In the genomic region with DNA sequence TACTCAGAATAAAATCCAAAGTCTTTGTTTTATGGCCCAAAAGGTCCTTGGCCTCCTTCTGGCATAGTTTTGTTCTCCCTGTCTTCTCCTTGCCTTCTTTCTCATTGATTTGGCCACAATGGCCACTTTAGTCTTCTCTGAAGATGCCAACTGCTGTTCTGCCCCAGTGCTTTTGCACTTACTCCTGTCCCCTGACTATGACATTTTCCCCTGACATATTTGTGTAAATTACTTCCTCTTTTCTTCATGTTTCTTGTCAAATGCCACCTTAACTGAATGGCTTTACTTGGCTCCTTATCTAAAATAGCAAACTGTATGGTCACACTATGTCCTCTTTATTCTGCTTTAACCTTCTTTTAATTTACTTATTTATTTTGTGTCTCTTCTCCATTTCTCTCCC, we compare ENCODE assay signal across 29 cellular contexts.
"Had no signal": no experiment of that assay in that cellular context is flagged by ENCODE, and none has a peak within 500 bp of the region (broad histone marks: within the 10 kb centered on the region; RNA-seq: fewer than 3 reads in every experiment).

No MANE protein-coding gene starts in this region.

- H2AFZ ChIP-seq: PC-9 had no signal

- H3K27ac ChIP-seq: coronary artery, PC-9 had no signal

- H3K4me1 Mint-ChIP-seq: activated CD8-positive, alpha-beta memory T cell treated with anti-CD3 and anti-CD28 coated beads, Interleukin-2, amount 10 ng/mL, durations not matched to agents 7 days and 5 days; activated naive CD4-positive, alpha-beta T cell treated with anti-CD3 and anti-CD28 coated beads, Interleukin-2, amount 50 U/mL, for 24 hours; T-helper 17 cell had no signal

- H3K36me3 ChIP-seq: MG63 had no signal

- H3K9me3 Mint-ChIP-seq: activated naive CD4-positive, alpha-beta T cell treated with anti-CD3 and anti-CD28 coated beads, Interleukin-2, amount 50 U/mL, for 24 hours; activated T-helper 1 cell treated with anti-CD3 and anti-CD28 coated beads, Interleukin-12 subunit alpha, Interleukin-12 subunit beta, Interleukin-2, Interleukin-4 antibody, amounts not matched to agents 30 ng/mL and 10 ng/mL and 1 ng/mL, durations not matched to agents 14 hours and 24 hours and 36 hours had no signal

- H3K4me3 ChIP-seq: coronary artery, MG63, PC-9 had no signal

- H3K4me3 Mint-ChIP-seq: activated CD8-positive, alpha-beta memory T cell treated with anti-CD3 and anti-CD28 coated beads, Interleukin-2, amount 10 ng/mL, durations not matched to agents 7 days and 5 days; activated naive CD4-positive, alpha-beta T cell treated with anti-CD3 and anti-CD28 coated beads, Interleukin-2, amount 50 U/mL, for 24 hours; activated T-cell treated with anti-CD3 and anti-CD28 coated beads, Interleukin-2, amount 50 U/mL, for 24 hours; activated T-helper 1 cell treated with anti-CD3 and anti-CD28 coated beads, Interleukin-12 subunit alpha, Interleukin-12 subunit beta, Interleukin-2, Interleukin-4 antibody, amounts not matched to agents 30 ng/mL and 10 ng/mL and 1 ng/mL, durations not matched to agents 14 hours and 24 hours and 36 hours; T-helper 17 cell had no signal

- H3K36me3 Mint-ChIP-seq: activated CD8-positive, alpha-beta memory T cell treated with anti-CD3 and anti-CD28 coated beads, Interleukin-2, amount 10 ng/mL, durations not matched to agents 7 days and 5 days; activated naive CD4-positive, alpha-beta T cell treated with anti-CD3 and anti-CD28 coated beads, Interleukin-2, amount 50 U/mL, for 24 hours had no signal

- DNase-seq: activated CD4-positive, alpha-beta T cell treated with anti-CD3 and anti-CD28 coated beads for 48 hours; activated CD4-positive, alpha-beta T cell treated with anti-CD3 and anti-CD28 coated beads, Interleukin-2, amount 50 U/mL, for 4 hours; activated CD4-positive, CD25-positive, alpha-beta regulatory T cell treated with anti-CD3 and anti-CD28 coated beads, Interleukin-2, amount 50 U/mL, for 72 hours; activated CD8-positive, alpha-beta memory T cell treated with anti-CD3 and anti-CD28 coated beads, Interleukin-2, amount 10 ng/mL, durations not matched to agents 7 days and 5 days; activated effector memory CD4-positive, alpha-beta T cell treated with Interleukin-2 at 50 U/mL for 16 hours; activated naive CD4-positive, alpha-beta T cell; activated T-cell treated with anti-CD3 and anti-CD28 coated beads, Interleukin-2, amount 50 U/mL, for 24 hours; aorta; central memory CD4-positive, alpha-beta T cell; MG63; NCI-H1092; NCI-H1417; NCI-H2029; NCI-H2107; NCI-H2171 treated with DMSO at 0.1 percent for 48 hours; NCI-H226; NCI-H510A; NCI-H526 treated with DMSO at 0.1 percent for 48 hours; NCI-H82; NK-92 treated with Interleukin-12 subunit alpha and Interleukin-12 subunit beta, amount 100 ng/mL, for 24 hours; PC-9; SIG-M5; T-helper 17 cell; T-helper 9 cell had no signal

- H3K27me3 Mint-ChIP-seq: activated CD8-positive, alpha-beta memory T cell treated with anti-CD3 and anti-CD28 coated beads, Interleukin-2, amount 10 ng/mL, durations not matched to agents 7 days and 5 days; activated naive CD4-positive, alpha-beta T cell treated with anti-CD3 and anti-CD28 coated beads, Interleukin-2, amount 50 U/mL, for 24 hours; activated T-cell treated with anti-CD3 and anti-CD28 coated beads, Interleukin-2, amount 50 U/mL, for 24 hours; T-helper 17 cell had no signal

- H3K9me3 ChIP-seq: MG63 had no signal

- H3K27ac Mint-ChIP-seq: activated CD8-positive, alpha-beta memory T cell treated with anti-CD3 and anti-CD28 coated beads, Interleukin-2, amount 10 ng/mL, durations not matched to agents 7 days and 5 days; activated naive CD4-positive, alpha-beta T cell treated with anti-CD3 and anti-CD28 coated beads, Interleukin-2, amount 50 U/mL, for 24 hours; activated T-cell treated with anti-CD3 and anti-CD28 coated beads, Interleukin-2, amount 50 U/mL, for 24 hours; activated T-helper 1 cell treated with anti-CD3 and anti-CD28 coated beads, Interleukin-12 subunit alpha, Interleukin-12 subunit beta, Interleukin-2, Interleukin-4 antibody, amounts not matched to agents 30 ng/mL and 10 ng/mL and 1 ng/mL, durations not matched to agents 14 hours and 24 hours and 36 hours; T-helper 17 cell had no signal

- H3K4me2 ChIP-seq: PC-9 had no signal

- ATAC-seq: activated CD8-positive, alpha-beta memory T cell treated with anti-CD3 and anti-CD28 coated beads, Interleukin-2, amount 10 ng/mL, durations not matched to agents 7 days and 5 days; T-helper 17 cell had no signal

- FAIRE-seq: bronchial epithelial cell, TTC549 had no signal
